ENCODE assay signal across 6 cellular contexts in the genomic region with DNA sequence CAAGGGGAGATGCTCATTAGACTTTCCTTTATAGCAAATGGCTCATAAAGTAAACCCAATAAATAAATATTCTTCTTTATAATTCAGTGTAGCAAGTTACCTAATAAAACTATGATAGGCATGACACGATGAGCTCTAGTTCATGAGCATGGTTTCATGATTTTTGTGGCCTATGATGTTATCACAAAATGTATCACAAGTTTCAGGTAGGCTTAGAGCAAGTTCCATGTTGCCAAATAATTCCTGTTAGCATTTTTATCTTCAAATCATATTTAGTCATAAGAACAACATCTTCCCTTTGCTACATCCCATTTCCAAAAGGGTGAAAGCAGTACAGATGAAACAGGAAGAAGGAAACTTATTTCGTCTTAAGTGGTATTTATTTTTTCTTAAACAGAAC.
"Had no signal": no experiment of that assay in that cellular context is flagged by ENCODE, and none has a peak within 500 bp of the region (broad histone marks: within the 10 kb centered on the region; RNA-seq: fewer than 3 reads in every experiment).

No MANE protein-coding gene starts in this region.

- ATAC-seq: HepG2, K562 had no signal

- H3K27ac Mint-ChIP-seq: IgD-negative memory B cell had no signal

- H3K4me3 Mint-ChIP-seq: IgD-negative memory B cell had no signal

- H3K4me3 ChIP-seq: K562 had no signal

- H3K27ac ChIP-seq: HL-60 had no signal

- H3K4me1 Mint-ChIP-seq: IgD-negative memory B cell had no signal

- DNase-seq: IMR-90, KBM-7 had no signal
